In the genomic region with DNA sequence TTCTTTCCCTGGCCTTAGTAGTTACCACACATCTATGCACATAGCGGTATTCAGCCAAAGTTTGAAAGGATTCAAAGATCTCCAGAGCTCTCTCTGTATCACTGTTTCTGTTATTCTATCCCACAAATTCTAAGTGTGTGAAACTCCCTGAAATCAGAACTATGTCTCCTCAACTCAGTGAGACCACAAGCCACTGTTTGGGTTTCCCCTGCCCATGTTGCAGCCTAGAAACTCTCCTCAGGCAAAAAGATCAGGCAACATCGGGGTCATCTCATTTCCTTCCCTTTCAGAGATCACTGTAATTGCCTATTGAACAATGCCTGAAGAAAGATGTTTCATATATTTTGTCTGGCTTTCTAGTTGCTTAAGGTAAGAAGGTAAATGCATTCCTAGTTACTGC, we compare ENCODE assay signal across 1 cellular context.
TF ChIP-seq lines count a peak whose summit lies in the region.

No MANE protein-coding gene starts in this region.

TF ChIP-seq in H1, 55 proteins besides CTCF, POLR2A, EP300 and RAD21:
- TF ChIP-seq TAF1 (IDR thresholded peaks at IDR 0.05; ENCODE audit: low read depth, low read length) (no peak), SIX5 (IDR thresholded peaks at IDR 0.05; ENCODE audit: low read depth, low read length) (no peak), TAF7 (optimal IDR thresholded peaks at IDR 0.05; ENCODE audit: borderline replicate concordance, low read depth, low read length) (no peak), YY1 (IDR thresholded peaks at IDR 0.05; ENCODE audit: low read depth, low read length) (no peak), SIN3A (conservative IDR thresholded peaks at IDR 0.05 in 1 of 2, IDR thresholded peaks at IDR 0.05 in 1 of 2; ENCODE audit: low read depth in 1 of 2, low read length in 2 of 2) (no peak), KDM5A (IDR thresholded peaks at IDR 0.05; ENCODE audit: low read length) (no peak), CHD2 (IDR thresholded peaks at IDR 0.05; ENCODE audit: low read length) (no peak), SP1 (IDR thresholded peaks at IDR 0.05; ENCODE audit: low read depth, low read length) (no peak), RBBP5 (IDR thresholded peaks at IDR 0.05; ENCODE audit: borderline replicate concordance, low read depth, low read length) (no peak)
TF ChIP-seq in H1: peak in this region for 0.
